1 cellular context compared by ENCODE assay signal in genomic region chr18:27211569-27211968, GRCh38.
TF ChIP-seq lines count a peak whose summit lies in the region.

No MANE protein-coding gene starts in this region.

TF ChIP-seq in GM23338, 12 proteins besides CTCF, POLR2A, EP300 and RAD21 (continued from another document):
- no peak for TF ChIP-seq ZNF462 (CRISPR knock-in tag; IDR thresholded peaks at IDR 0.05)
- no peak for TF ChIP-seq REST (IDR thresholded peaks at IDR 0.05; ENCODE audit: unreplicated experiment)
- TF ChIP-seq ZNF114 (CRISPR knock-in tag; IDR thresholded peaks at IDR 0.05), result no peak
- no peak for TF ChIP-seq NANOG (IDR thresholded peaks at IDR 0.05; ENCODE audit: borderline replicate concordance)
- no peak for TF ChIP-seq ZNF331 (CRISPR knock-in tag; IDR thresholded peaks at IDR 0.05; ENCODE audit: low read depth)
- TF ChIP-seq ETS1 (IDR thresholded peaks at IDR 0.05), result no peak
- no peak for TF ChIP-seq CREB1 (CRISPR knock-in tag; IDR thresholded peaks at IDR 0.05; ENCODE audit: low read depth)
